ENCODE assay signal across 18 cellular contexts in genomic region chr20:61810066-61810708, GRCh38.
"Had no signal": no experiment of that assay in that cellular context is flagged by ENCODE, and none has a peak within 500 bp of the region (broad histone marks: within the 10 kb centered on the region; RNA-seq: fewer than 3 reads in every experiment).

No MANE protein-coding gene starts in this region.

- H3K9me3 Mint-ChIP-seq: endodermal cell, naive B cell, nephron had no signal

- H3K27me3 ChIP-seq: colonic mucosa, hepatocyte, transverse colon had no signal

- DNase-seq: cerebellar nuclear complex; colonic mucosa; effector CD4-positive, alpha-beta T cell; endodermal cell; erythroblast; foreskin keratinocyte; head of caudate nucleus; naive B cell; sigmoid colon; stimulated activated CD4-positive, alpha-beta T cell treated with anti-CD3 and anti-CD28 coated beads, Interleukin-12 subunit alpha, Interleukin-12 subunit beta, amount 100 ng/mL, for 4 hours; stimulated activated naive CD4-positive, alpha-beta T cell; stomach; substantia nigra; transverse colon had no signal

- H3K4me1 Mint-ChIP-seq: endodermal cell, naive B cell had no signal

- H3K36me3 ChIP-seq: colonic mucosa, sigmoid colon, stomach, thoracic aorta, transverse colon had no signal

- H3K4me1 ChIP-seq: colonic mucosa, foreskin keratinocyte, sigmoid colon, transverse colon had no signal

- H3K4me3 ChIP-seq: colonic mucosa, hepatocyte, sigmoid colon, skin epidermis, stomach, thoracic aorta, transverse colon had no signal

- H3K9me3 ChIP-seq: colonic mucosa, sigmoid colon, stomach, thoracic aorta, transverse colon had no signal

- H3K27ac ChIP-seq: colonic mucosa, foreskin keratinocyte, hepatocyte, sigmoid colon, skin epidermis, stomach, thoracic aorta, transverse colon had no signal

- H3K4me3 Mint-ChIP-seq: endodermal cell, naive B cell, nephron had no signal

- H3K36me3 Mint-ChIP-seq: naive B cell had no signal

- H3K27me3 Mint-ChIP-seq: naive B cell had no signal

- ATAC-seq: foreskin keratinocyte had no signal

- H3K27ac Mint-ChIP-seq: endodermal cell, naive B cell, nephron had no signal
